26 cellular contexts compared by ENCODE assay signal in the genomic region with DNA sequence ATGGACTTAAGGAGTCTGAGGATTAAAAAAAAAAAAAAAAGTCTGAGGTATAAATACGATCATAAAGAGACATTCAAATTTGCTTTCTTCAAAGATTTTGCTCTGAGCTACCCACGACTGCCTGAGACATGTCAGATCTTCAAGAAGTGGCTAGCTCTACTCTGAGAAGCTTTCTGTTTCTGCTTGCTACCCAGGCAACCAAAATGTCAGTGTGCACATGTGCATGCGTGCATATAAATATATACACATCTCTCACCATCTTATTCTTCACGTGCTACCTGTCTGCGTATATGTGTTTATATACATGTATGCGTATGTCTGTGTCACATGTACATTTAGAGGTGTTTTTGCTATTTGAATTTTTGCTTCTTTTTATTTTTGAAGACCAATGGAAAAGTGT.
"Had no signal": no experiment of that assay in that cellular context is flagged by ENCODE, and none has a peak within 500 bp of the region (broad histone marks: within the 10 kb centered on the region; RNA-seq: fewer than 3 reads in every experiment).

No MANE protein-coding gene starts in this region.

- ATAC-seq: activated CD4-positive, CD25-positive, alpha-beta regulatory T cell treated with anti-CD3 and anti-CD28 coated beads, Interleukin-2, amount 50 U/mL, for 24 hours; gastrocnemius medialis; naive thymus-derived CD4-positive, alpha-beta T cell; stimulated activated naive B cell treated with anti-CD40 and anti-IgM and Interleukin-4, amounts not matched to agents 10 μg/mL and 1 μg/mL and 100 μg/mL, for 72 hours; upper lobe of right lung had no signal

- H3K9me3 Mint-ChIP-seq: activated CD4-positive, alpha-beta memory T cell treated with anti-CD3 and anti-CD28 coated beads for 36 hours; activated naive CD4-positive, alpha-beta T cell treated with anti-CD3 and anti-CD28 coated beads, Interleukin-2, amount 10 ng/mL, durations not matched to agents 7 days and 5 days; activated naive CD8-positive, alpha-beta T cell treated with anti-CD3 and anti-CD28 coated beads, Interleukin-2, amount 10 ng/mL, durations not matched to agents 7 days and 5 days; activated T-helper 1 cell treated with anti-CD3 and anti-CD28 coated beads, Interleukin-12 subunit alpha, Interleukin-12 subunit beta, Interleukin-2, Interleukin-4 antibody, amounts not matched to agents 30 ng/mL and 10 ng/mL and 1 ng/mL, durations not matched to agents 14 hours and 24 hours and 36 hours; endodermal cell; naive thymus-derived CD4-positive, alpha-beta T cell; neural crest cell; stimulated activated naive B cell treated with anti-CD40 and anti-IgM and Interleukin-4, amounts not matched to agents 10 μg/mL and 1 μg/mL and 100 μg/mL, for 72 hours had no signal

- H3K36me3 Mint-ChIP-seq: activated CD4-positive, alpha-beta memory T cell treated with anti-CD3 and anti-CD28 coated beads for 36 hours; activated naive CD4-positive, alpha-beta T cell treated with anti-CD3 and anti-CD28 coated beads, Interleukin-2, amount 10 ng/mL, durations not matched to agents 7 days and 5 days; activated naive CD8-positive, alpha-beta T cell treated with anti-CD3 and anti-CD28 coated beads, Interleukin-2, amount 10 ng/mL, durations not matched to agents 7 days and 5 days; naive thymus-derived CD4-positive, alpha-beta T cell; stimulated activated naive B cell treated with anti-CD40 and anti-IgM and Interleukin-4, amounts not matched to agents 10 μg/mL and 1 μg/mL and 100 μg/mL, for 72 hours had no signal

- H3K79me2 ChIP-seq: hepatocyte had no signal

- H3K4me3 ChIP-seq: esophagus squamous epithelium, gastrocnemius medialis, hepatocyte, right atrium auricular region, smooth muscle cell, stomach, suprapubic skin, tibial artery, upper lobe of right lung had no signal

- H3K27ac ChIP-seq: esophagus squamous epithelium, gastrocnemius medialis, hepatocyte, right atrium auricular region, stomach, suprapubic skin, tibial artery, upper lobe of right lung, WERI-Rb-1 had no signal

- H2AFZ ChIP-seq: hepatocyte had no signal

- H3K27me3 ChIP-seq: esophagus squamous epithelium, gastrocnemius medialis, hepatocyte, right atrium auricular region, stomach, suprapubic skin, tibial artery, upper lobe of right lung had no signal

- DNase-seq: activated CD4-positive, alpha-beta memory T cell treated with anti-CD3 and anti-CD28 coated beads for 36 hours; activated CD4-positive, alpha-beta T cell treated with anti-CD3 and anti-CD28 coated beads for 48 hours; activated CD8-positive, alpha-beta memory T cell treated with anti-CD3 and anti-CD28 coated beads, Interleukin-2, amount 50 U/mL, for 4 hours; activated gamma-delta T cell; activated naive CD4-positive, alpha-beta T cell treated with anti-CD3 and anti-CD28 coated beads, Interleukin-2, amount 10 ng/mL, durations not matched to agents 7 days and 5 days; activated naive CD8-positive, alpha-beta T cell treated with anti-CD3 and anti-CD28 coated beads, Interleukin-2, amount 10 ng/mL, durations not matched to agents 7 days and 5 days; activated T-cell treated with anti-CD3 and anti-CD28 coated beads, Interleukin-2, amount 50 U/mL, for 1 hour; endodermal cell; esophagus squamous epithelium; gastrocnemius medialis; glutamatergic neuron; midbrain; naive thymus-derived CD4-positive, alpha-beta T cell; stimulated activated CD4-positive, alpha-beta T cell treated with anti-CD3 and anti-CD28 coated beads, Interleukin-1b, Interleukin-23, amount 100 ng/mL, for 48 hours; stimulated activated naive B cell treated with anti-CD40 and anti-IgM and Interleukin-4, amounts not matched to agents 10 μg/mL and 1 μg/mL and 100 μg/mL, for 72 hours; upper lobe of right lung; WERI-Rb-1 had no signal

- H3K27ac Mint-ChIP-seq: activated CD4-positive, alpha-beta memory T cell treated with anti-CD3 and anti-CD28 coated beads for 36 hours; activated naive CD4-positive, alpha-beta T cell treated with anti-CD3 and anti-CD28 coated beads, Interleukin-2, amount 10 ng/mL, durations not matched to agents 7 days and 5 days; activated naive CD8-positive, alpha-beta T cell treated with anti-CD3 and anti-CD28 coated beads, Interleukin-2, amount 10 ng/mL, durations not matched to agents 7 days and 5 days; activated T-helper 1 cell treated with anti-CD3 and anti-CD28 coated beads, Interleukin-12 subunit alpha, Interleukin-12 subunit beta, Interleukin-2, Interleukin-4 antibody, amounts not matched to agents 30 ng/mL and 10 ng/mL and 1 ng/mL, durations not matched to agents 14 hours and 24 hours and 36 hours; endodermal cell; naive thymus-derived CD4-positive, alpha-beta T cell; stimulated activated naive B cell treated with anti-CD40 and anti-IgM and Interleukin-4, amounts not matched to agents 10 μg/mL and 1 μg/mL and 100 μg/mL, for 72 hours had no signal

- H3K9me3 ChIP-seq: esophagus squamous epithelium, gastrocnemius medialis, right atrium auricular region, stomach, suprapubic skin, tibial artery, upper lobe of right lung had no signal

- H3K27me3 Mint-ChIP-seq: activated CD4-positive, alpha-beta memory T cell treated with anti-CD3 and anti-CD28 coated beads for 36 hours; activated naive CD4-positive, alpha-beta T cell treated with anti-CD3 and anti-CD28 coated beads, Interleukin-2, amount 10 ng/mL, durations not matched to agents 7 days and 5 days; naive thymus-derived CD4-positive, alpha-beta T cell; stimulated activated naive B cell treated with anti-CD40 and anti-IgM and Interleukin-4, amounts not matched to agents 10 μg/mL and 1 μg/mL and 100 μg/mL, for 72 hours had no signal

- H3K4me2 ChIP-seq: hepatocyte, smooth muscle cell had no signal

- H3K4me1 ChIP-seq: gastrocnemius medialis, upper lobe of right lung had no signal

- H3K4me1 Mint-ChIP-seq: activated naive CD4-positive, alpha-beta T cell treated with anti-CD3 and anti-CD28 coated beads, Interleukin-2, amount 10 ng/mL, durations not matched to agents 7 days and 5 days; activated naive CD8-positive, alpha-beta T cell treated with anti-CD3 and anti-CD28 coated beads, Interleukin-2, amount 10 ng/mL, durations not matched to agents 7 days and 5 days; endodermal cell; neural crest cell; stimulated activated naive B cell treated with anti-CD40 and anti-IgM and Interleukin-4, amounts not matched to agents 10 μg/mL and 1 μg/mL and 100 μg/mL, for 72 hours had no signal

- H3K4me3 Mint-ChIP-seq: activated CD4-positive, alpha-beta memory T cell treated with anti-CD3 and anti-CD28 coated beads for 36 hours; activated naive CD4-positive, alpha-beta T cell treated with anti-CD3 and anti-CD28 coated beads, Interleukin-2, amount 10 ng/mL, durations not matched to agents 7 days and 5 days; activated naive CD8-positive, alpha-beta T cell treated with anti-CD3 and anti-CD28 coated beads, Interleukin-2, amount 10 ng/mL, durations not matched to agents 7 days and 5 days; activated T-helper 1 cell treated with anti-CD3 and anti-CD28 coated beads, Interleukin-12 subunit alpha, Interleukin-12 subunit beta, Interleukin-2, Interleukin-4 antibody, amounts not matched to agents 30 ng/mL and 10 ng/mL and 1 ng/mL, durations not matched to agents 14 hours and 24 hours and 36 hours; endodermal cell; naive thymus-derived CD4-positive, alpha-beta T cell; neural crest cell; stimulated activated naive B cell treated with anti-CD40 and anti-IgM and Interleukin-4, amounts not matched to agents 10 μg/mL and 1 μg/mL and 100 μg/mL, for 72 hours had no signal

- H3K36me3 ChIP-seq: esophagus squamous epithelium, gastrocnemius medialis, right atrium auricular region, stomach, suprapubic skin, tibial artery, upper lobe of right lung, WERI-Rb-1 had no signal
